In the genomic region with DNA sequence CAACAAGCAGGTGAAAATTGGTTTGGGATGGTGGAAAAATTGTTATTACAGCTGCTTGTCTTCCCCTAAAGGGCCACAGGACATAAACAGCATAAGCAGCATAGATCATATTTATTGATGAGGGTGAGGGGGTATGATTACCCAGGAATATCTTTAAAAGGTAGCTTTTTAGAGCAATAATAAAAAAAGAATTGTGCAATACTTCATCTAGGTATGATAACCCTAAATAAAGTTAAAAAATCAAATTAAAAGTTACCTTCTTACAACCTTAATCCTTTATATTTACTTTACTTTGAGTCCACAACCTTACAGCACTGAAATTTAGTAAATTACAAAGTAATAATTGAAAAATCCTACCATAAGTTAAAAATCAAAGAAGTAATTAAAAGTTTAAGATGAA, we compare ENCODE assay signal across 7 cellular contexts.
"Had no signal": no experiment of that assay in that cellular context is flagged by ENCODE, and none has a peak within 500 bp of the region (broad histone marks: within the 10 kb centered on the region; RNA-seq: fewer than 3 reads in every experiment).

No MANE protein-coding gene starts in this region.

- ATAC-seq: GM23338 had no signal

- H2AFZ ChIP-seq: GM23338 had no signal

- DNase-seq: H9, HCEC 1CT, KG1 had no signal

- H3K4me3 ChIP-seq: GM23338 had no signal

- FAIRE-seq: H1, H54, HTR-8/SVneo had no signal

- H3K4me2 ChIP-seq: GM23338 had no signal
